ENCODE assay signal across 1 cellular context in genomic region chr9:133454943-133455673, GRCh38.
A peak's percentile ranks its signal among the peaks of the same experiment; 100 is the strongest.
TF ChIP-seq lines count a peak whose summit lies in the region.

No MANE protein-coding gene starts in this region.

TF ChIP-seq in HepG2, 621 proteins besides CTCF, POLR2A, EP300 and RAD21:
- TF ChIP-seq THYN1 (CRISPR knock-in tag; IDR thresholded peaks at IDR 0.05; ENCODE audit: borderline replicate concordance, low read depth) = no peak
- peak; percentile 57 for TF ChIP-seq ZNF629 (CRISPR knock-in tag; conservative IDR thresholded peaks at IDR 0.05)
- no peak for TF ChIP-seq ZNF770 (CRISPR knock-in tag; IDR thresholded peaks at IDR 0.05)
